In the genomic region with DNA sequence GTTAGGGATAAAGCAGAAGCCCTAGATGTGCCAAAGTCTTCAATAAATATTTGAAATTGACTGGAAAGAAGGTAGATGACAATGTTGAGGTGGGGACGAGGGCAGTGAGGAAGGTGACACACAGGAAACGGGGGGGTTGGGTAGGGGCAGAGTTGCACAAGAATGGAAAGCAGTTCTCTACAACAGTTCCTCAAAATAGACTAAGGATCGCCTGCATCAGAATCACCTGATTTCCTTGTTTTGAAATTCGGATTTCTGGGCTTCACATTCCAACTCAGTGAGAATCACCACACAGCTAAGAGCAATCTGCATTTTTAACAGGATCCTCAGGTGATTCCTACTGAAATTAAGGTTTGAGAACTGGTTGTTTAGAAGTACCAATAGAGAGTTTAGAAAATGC, we compare ENCODE assay signal across 8 cellular contexts.
DNase-seq lines count a peak whose midpoint lies in the region; ATAC-seq and TF ChIP-seq lines count a peak whose summit lies in the region.

No MANE protein-coding gene starts in this region.

- peaks cover 17% of the 10 kb centered on the region for H3K9me3 Mint-ChIP-seq in activated naive CD4-positive, alpha-beta T cell treated with anti-CD3 and anti-CD28 coated beads, Interleukin-2, amount 10 ng/mL, durations not matched to agents 7 days and 5 days
- peaks cover 10% of the 10 kb centered on the region for H3K9me3 Mint-ChIP-seq in type B pancreatic cell

- no peaks in the 10 kb centered on the region for H3K27me3 Mint-ChIP-seq in activated naive CD4-positive, alpha-beta T cell treated with anti-CD3 and anti-CD28 coated beads, Interleukin-2, amount 10 ng/mL, durations not matched to agents 7 days and 5 days
- no peaks in the 10 kb centered on the region for H3K27me3 Mint-ChIP-seq in type B pancreatic cell

- H2AFZ ChIP-seq in IMR-90 (replicated peaks; ENCODE audit: low read length, poor library complexity) = no peak overlapping the region

- TF ChIP-seq CTCF in IMR-90 (conservative IDR thresholded peaks at IDR 0.05; ENCODE audit: low read depth, low read length) = no peak
- no peak for TF ChIP-seq CTCF in type B pancreatic cell (conservative IDR thresholded peaks at IDR 0.05)

- no TSS peak for BruUV-seq in IMR-90 (replicated peaks; lab: Mats Ljungman, UMichigan)

- H3K36me3 ChIP-seq in IMR-90 (ENCODE audit: control insufficient read depth, insufficient read depth, low read length) = no peaks in the 10 kb centered on the region

- H3K56ac ChIP-seq in IMR-90 (ENCODE audit: extremely low read depth, insufficient read depth, low read length) = no peak overlapping the region

- no CpG with 5 or more reads among the region's 4 CpGs for WGBS in IMR-90 (ENCODE audit: extremely low coverage in 2 of 2, insufficient read length in 1 of 2), 2 experiments

- no peak for ATAC-seq in IMR-90 (ENCODE audit: low read depth)
- ATAC-seq in GM21360 (IDR thresholded peaks at IDR 0.05; ENCODE audit: unreplicated experiment) = no peak

- H3K27me3 ChIP-seq in IMR-90 (ENCODE audit: control insufficient read depth, insufficient read depth, low read length) = no peaks in the 10 kb centered on the region

- peaks cover 20% of the 10 kb centered on the region for H3K4me1 Mint-ChIP-seq in activated naive CD4-positive, alpha-beta T cell treated with anti-CD3 and anti-CD28 coated beads, Interleukin-2, amount 10 ng/mL, durations not matched to agents 7 days and 5 days
- peaks cover 15% of the 10 kb centered on the region for H3K4me1 Mint-ChIP-seq in type B pancreatic cell (ENCODE audit: unreplicated experiment)

- in situ Hi-C loops in IMR-90 (cut with MboI; ENCODE audit: low sequenced_read_pairs) = no loop called here

- H2BK5ac ChIP-seq in IMR-90 (ENCODE audit: low read depth, low read length, poor library complexity, severe bottlenecking) = no peak overlapping the region

- H3K9ac ChIP-seq in IMR-90 (ENCODE audit: low read depth, low read length) = no peak overlapping the region

- H2BK120ac ChIP-seq in IMR-90 (ENCODE audit: low read depth, low read length) = no peak overlapping the region

- no peak overlapping the region for H3K14ac ChIP-seq in IMR-90 (replicated peaks; ENCODE audit: low read depth, low read length)

- H3K4me2 ChIP-seq in IMR-90 (ENCODE audit: low read depth, low read length) = no peak overlapping the region

- H4K8ac ChIP-seq in IMR-90 (ENCODE audit: low read depth in 2 of 2, low read length in 2 of 2) = no peak overlapping the region

- H2AK5ac ChIP-seq in IMR-90 (ENCODE audit: low read depth, low read length) = no peak overlapping the region

- H3K36me3 Mint-ChIP-seq in activated naive CD4-positive, alpha-beta T cell treated with anti-CD3 and anti-CD28 coated beads, Interleukin-2, amount 10 ng/mL, durations not matched to agents 7 days and 5 days = peaks cover 17% of the 10 kb centered on the region
- peaks cover 24% of the 10 kb centered on the region for H3K36me3 Mint-ChIP-seq in type B pancreatic cell

- peaks cover 9% of the 10 kb centered on the region for H3K9me3 ChIP-seq in IMR-90 (ENCODE audit: control insufficient read depth, insufficient read depth, low read length)

- TF ChIP-seq RAD21 in IMR-90 (IDR thresholded peaks at IDR 0.05; ENCODE audit: low read length) = no peak

- H3K4me1 ChIP-seq in IMR-90 (ENCODE audit: control insufficient read depth, insufficient read depth, low read length) = peaks cover 2% of the 10 kb centered on the region

- no peak overlapping the region for H2AK9ac ChIP-seq in IMR-90 (replicated peaks; ENCODE audit: low read depth, low read length, poor library complexity)

- H2BK15ac ChIP-seq in IMR-90 (ENCODE audit: low read depth, low read length) = no peak overlapping the region

- no peak overlapping the region for H3K4me3 Mint-ChIP-seq in activated naive CD4-positive, alpha-beta T cell treated with anti-CD3 and anti-CD28 coated beads, Interleukin-2, amount 10 ng/mL, durations not matched to agents 7 days and 5 days
- no peak overlapping the region for H3K4me3 Mint-ChIP-seq in type B pancreatic cell

- no peaks in the 10 kb centered on the region; the same call in 1 of the 2 replicates for H4K20me1 ChIP-seq in IMR-90 (ENCODE audit: insufficient read depth, low read length)

- intact Hi-C loops in IMR-90 (cut with micrococcal nuclease) = no loop called here

- no peak overlapping the region for H3K18ac ChIP-seq in IMR-90 (ENCODE audit: low read depth, low read length)

- TF ChIP-seq POLR2A in IMR-90 (IDR thresholded peaks at IDR 0.05; ENCODE audit: low read depth, low read length) = no peak

- CTCF ChIA-PET in IMR-90 (lab: Yijun Ruan, JAX) = interaction anchor here (0.6 to 0.8 kb wide), 2 partner anchors 40 to 277 kb away, joined by 3 read pairs; no protein-coding TSS in a partner anchor
- CTCF ChIA-PET in activated naive CD4-positive, alpha-beta T cell treated with anti-CD3 and anti-CD28 coated beads, Interleukin-2, amount 10 ng/mL, durations not matched to agents 7 days and 5 days (lab: Charles Lee) = interaction anchor here (3.3 to 5.7 kb wide), 2 partner anchors 232 to 277 kb away, joined by 15 to 41 read pairs; no protein-coding TSS in a partner anchor

- peak; percentile 76 for DNase-seq in GF-D8 (lab: John Stamatoyannopoulos, UW)
- peak; percentile 54 for DNase-seq in IMR-90
- peak; percentile 55 for DNase-seq in activated naive CD4-positive, alpha-beta T cell treated with anti-CD3 and anti-CD28 coated beads, Interleukin-2, amount 10 ng/mL, durations not matched to agents 7 days and 5 days
- peak; percentile 70 for DNase-seq in islet precursor cell
- no peak for DNase-seq in type B pancreatic cell (ENCODE audit: extremely low spot score, unreplicated experiment)
- no peak for DNase-seq in NCI-H524 treated with DMSO at 0.1 percent for 48 hours (lab: John Stamatoyannopoulos, UW)
- DNase-seq in hepatic stellate cell (ENCODE audit: low spot score) = no peak

- H3K9me1 ChIP-seq in IMR-90 (ENCODE audit: insufficient read depth, low read length) = peaks cover under 1% of the 10 kb centered on the region

- no peak overlapping the region for H3K4ac ChIP-seq in IMR-90 (ENCODE audit: low read depth, low read length)

- dilution Hi-C loops in IMR-90 (cut with HindIII; ENCODE audit: low sequenced_read_pairs, unreplicated experiment) = no loop called here

- POLR2A ChIA-PET in IMR-90 (lab: Charles Lee; ENCODE audit: unreplicated experiment) = no interaction called here

- H4K91ac ChIP-seq in IMR-90 (ENCODE audit: insufficient read depth, low read depth, low read length) = no peak overlapping the region

- H3K23ac ChIP-seq in IMR-90 (ENCODE audit: low read depth, low read length) = no peak overlapping the region

- H3K79me1 ChIP-seq in IMR-90 (ENCODE audit: low read depth in 1 of 2, low read length in 2 of 2) = peaks cover 18 to 22% of the 10 kb centered on the region in 2 experiments

- no peak overlapping the region for H3K27ac ChIP-seq in IMR-90 (ENCODE audit: insufficient read depth, low read length)

- H3K27ac Mint-ChIP-seq in activated naive CD4-positive, alpha-beta T cell treated with anti-CD3 and anti-CD28 coated beads, Interleukin-2, amount 10 ng/mL, durations not matched to agents 7 days and 5 days = no peak overlapping the region
- peak overlapping the region; percentile 68 for H3K27ac Mint-ChIP-seq in type B pancreatic cell

- H3K4me3 ChIP-seq in IMR-90 (ENCODE audit: insufficient read depth, low read depth, low read length) = no peak overlapping the region

- no peak overlapping the region; the same call in 1 of the 2 replicates for H4K5ac ChIP-seq in IMR-90 (ENCODE audit: low read depth, low read length)

- no peak overlapping the region for H2BK20ac ChIP-seq in IMR-90 (ENCODE audit: low read depth, low read length)

TF ChIP-seq in IMR-90, 13 proteins besides CTCF, POLR2A, EP300 and RAD21:
- TF ChIP-seq RFX5 (IDR thresholded peaks at IDR 0.05; ENCODE audit: low read depth, low read length) = no peak
- no peak for TF ChIP-seq USF2 (IDR thresholded peaks at IDR 0.05; ENCODE audit: low read depth, low read length)
- TF ChIP-seq CEBPB (IDR thresholded peaks at IDR 0.05; ENCODE audit: low read depth, low read length) = peak; percentile 64

Comparison
In these comparisons a context has a peak if more than half of its experiments do, and no peak if none do; other contexts are left out.
1. DNase-seq: peak in GF-D8 (single experiment), IMR-90 (single experiment), activated naive CD4-positive, alpha-beta T cell treated with anti-CD3 and anti-CD28 coated beads, Interleukin-2, amount 10 ng/mL, durations not matched to agents 7 days and 5 days (single experiment) and islet precursor cell (single experiment); none in type B pancreatic cell (single experiment), NCI-H524 treated with DMSO at 0.1 percent for 48 hours (single experiment) and hepatic stellate cell (single experiment).